Comparison of ENCODE assay signal across 3 cellular contexts in the genomic region with DNA sequence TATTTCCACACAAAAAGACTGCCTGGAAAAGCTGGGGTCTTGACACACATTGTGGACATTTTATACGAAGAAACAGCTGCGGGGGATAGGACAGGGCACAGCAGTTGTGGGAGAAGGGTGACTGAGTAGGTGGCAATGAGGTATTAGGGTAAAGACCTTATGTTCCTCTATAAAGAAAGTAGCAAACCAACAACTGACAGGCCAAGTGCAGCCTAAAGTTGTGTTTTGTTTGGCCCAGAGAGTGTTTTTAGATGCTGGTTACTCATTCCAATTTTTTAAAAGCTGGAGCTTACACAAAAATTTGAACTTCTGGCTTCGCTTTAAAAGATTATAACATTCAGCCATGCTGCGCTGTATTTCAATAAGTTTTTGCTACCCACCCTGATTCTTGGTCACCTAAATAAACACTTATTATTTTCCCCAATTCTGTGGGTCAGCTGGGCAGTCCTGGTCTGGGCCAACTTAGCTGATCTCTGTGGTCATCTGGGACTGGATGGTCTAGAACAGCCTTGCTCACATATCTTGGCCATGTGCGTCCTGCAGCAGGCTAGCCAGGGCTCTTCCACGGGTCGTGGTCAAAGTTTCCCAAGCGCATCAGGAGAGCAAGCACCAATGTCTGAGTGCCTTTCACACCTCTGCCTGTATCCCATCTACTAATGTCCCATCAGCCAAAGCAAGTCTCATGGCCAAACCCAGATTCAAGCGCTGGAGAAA. TPM values are rescaled to one million over a fixed set of nuclear protein-coding genes. Genes with fewer than 3 reads are reported as not detected.
"Had no signal": no experiment of that assay in that cellular context is flagged by ENCODE, and none has a peak within 500 bp of the region (broad histone marks: within the 10 kb centered on the region; RNA-seq: fewer than 3 reads in every experiment).

No MANE protein-coding gene starts in this region.

RNA-seq across cellular contexts. Expression of a gene that starts 51.8 kb away (rescaled TPM):
- total RNA-seq: activated CD4-positive, alpha-beta T cell treated with anti-CD3 and anti-CD28 coated beads, Interleukin-2, amount 10 ng/mL, durations not matched to agents 24 days and 14 days; activated CD4-positive, alpha-beta T cell treated with anti-CD3 and anti-CD28 coated beads, Interleukin-2, amount 10 ng/mL, durations not matched to agents 7 days and 5 days; WTC11 had no signal
